Comparison of ENCODE assay signal across 8 cellular contexts in the genomic region with DNA sequence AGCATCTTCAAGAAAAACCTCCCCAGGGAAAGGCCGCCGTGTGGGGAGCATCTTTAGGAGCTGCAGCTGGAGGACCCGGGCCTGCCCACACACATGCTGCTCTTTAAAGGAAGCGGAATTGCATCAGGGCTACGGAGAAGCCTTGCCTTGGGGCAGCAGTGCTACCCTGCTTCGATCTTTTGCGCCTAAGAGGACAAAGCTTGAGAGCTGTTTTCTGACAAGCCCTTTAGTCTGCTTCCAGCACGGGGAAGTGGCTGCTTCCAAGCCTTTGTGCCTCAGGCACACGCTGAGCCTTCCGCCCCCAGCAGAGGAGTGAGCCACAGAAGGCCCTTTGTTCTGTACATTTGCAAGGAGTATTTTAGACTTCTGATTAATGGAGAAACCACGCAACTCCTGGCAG. TPM values are rescaled to one million over a fixed set of nuclear protein-coding genes. Genes with fewer than 3 reads are reported as not detected.
DNase-seq lines count a peak whose midpoint lies in the region; ATAC-seq, FAIRE-seq and TF ChIP-seq lines count a peak whose summit lies in the region.

No MANE protein-coding gene starts in this region.

- CTCF ChIA-PET in mammary epithelial cell (lab: Charles Lee; ENCODE audit: low non-redundant PET) = no interaction called here
- CTCF ChIA-PET in HepG2 (lab: Yijun Ruan, JAX; ENCODE audit: low intra/inter-chr PET ratio, low total read pairs) = no interaction called here

- DNase-seq in AG10803 (ENCODE audit: low read depth) (peak; percentile 63), NCI-H2081 treated with DMSO at 0.1 percent for 48 hours (lab: John Stamatoyannopoulos, UW) (peak; percentile 22), mammary epithelial cell (peak; percentile 93), HepG2 (ENCODE audit: low spot score) (peak; percentile 70), NCI-H82 (lab: John Stamatoyannopoulos, UW) (no peak), Karpas-422 (no peak), colonic mucosa (no peak)

- no peak for TF ChIP-seq RAD21 in HepG2 (CRISPR knock-in tag; IDR thresholded peaks at IDR 0.05)

- BruUV-seq in mammary epithelial cell (replicated peaks; lab: Mats Ljungman, UMichigan) = no TSS peak
- no TSS peak for BruUV-seq in HepG2 (replicated peaks; lab: Mats Ljungman, UMichigan)

- H3K27ac ChIP-seq in mammary epithelial cell (ENCODE audit: insufficient read depth, low read depth, low read length) (peak overlapping the region; percentile 43), HepG2 (ENCODE audit: extremely low read length, insufficient read depth, low read length) (peak overlapping the region; percentile 64), Karpas-422 (ENCODE audit: low read length) (no peak overlapping the region; the same call in 1 of the 2 replicates), colonic mucosa (no peak overlapping the region)

- WGBS in mammary epithelial cell (ENCODE audit: low coverage, missing lambda C conversion rate) = 2% methylated on average over 7 of the region's 11 CpGs
- 20% methylated on average over 9 of the region's 11 CpGs for WGBS in HepG2 (ENCODE audit: low lambda C conversion rate)

- H3K4me1 ChIP-seq in mammary epithelial cell (ENCODE audit: insufficient read depth, low read length) (peaks cover 37% of the 10 kb centered on the region), HepG2 (ENCODE audit: insufficient read depth, low read length) (peaks cover 37% of the 10 kb centered on the region), Karpas-422 (ENCODE audit: low read length) (peaks cover 11% of the 10 kb centered on the region), colonic mucosa (no peaks in the 10 kb centered on the region)

- TF ChIP-seq EP300 in HepG2 (IDR thresholded peaks at IDR 0.05; ENCODE audit: low read depth in 2 of 2, low read length in 2 of 2) (no peak), HepG2 (CRISPR knock-in tag; IDR thresholded peaks at IDR 0.05; ENCODE audit: borderline replicate concordance) (no peak)

- dilution Hi-C loops in mammary epithelial cell (cut with HindIII; ENCODE audit: low sequenced_read_pairs) = loop anchor here (5.0 kb wide), 3 partner anchors 68 to 98 kb away; no protein-coding TSS in a partner anchor

- H3K4me2 ChIP-seq in mammary epithelial cell (ENCODE audit: insufficient read depth, low read depth, low read length) (peak overlapping the region; percentile 68), HepG2 (ENCODE audit: low read depth, low read length) (peak overlapping the region; percentile 81), Karpas-422 (ENCODE audit: low read depth, low read length, poor library complexity, severe bottlenecking) (no peak overlapping the region)

- H3K36me3 ChIP-seq in mammary epithelial cell (ENCODE audit: insufficient read depth, low read length) (no peaks in the 10 kb centered on the region), HepG2 (replicated peaks in 1 of 2; ENCODE audit: control insufficient read depth in 1 of 2, insufficient read depth in 2 of 2, low read length in 2 of 2) (peaks cover 3% of the 10 kb centered on the region in 2 experiments; a peak in 3 of 5 replicates), Karpas-422 (ENCODE audit: insufficient read depth, low read length) (no peaks in the 10 kb centered on the region), colonic mucosa (no peaks in the 10 kb centered on the region)

- in situ Hi-C loops in mammary epithelial cell (cut with MboI; ENCODE audit: low sequenced_read_pairs in 2 of 2) (no loop called here), HepG2 (cut with HindIII; ENCODE audit: extremely low pct_ligation_motif_present, low pct_unique_long_range_greater_than_20kb) (no loop called here)

- peak in 1 of 2 experiments; percentile 36; a peak in 1 of 4 replicates for TF ChIP-seq POLR2A in HepG2 (IDR thresholded peaks at IDR 0.05; ENCODE audit: insufficient read depth in 1 of 2, low read depth in 2 of 2, low read length in 2 of 2)

- no peaks in the 10 kb centered on the region for H3K79me2 ChIP-seq in mammary epithelial cell (ENCODE audit: insufficient read depth, low read length)
- no peaks in the 10 kb centered on the region for H3K79me2 ChIP-seq in HepG2 (ENCODE audit: insufficient read depth, low read length)
- H3K79me2 ChIP-seq in Karpas-422 (ENCODE audit: low read length) = no peaks in the 10 kb centered on the region

- intact Hi-C loops in mammary epithelial cell (cut with micrococcal nuclease) (no loop called here), HepG2 (cut with micrococcal nuclease; ENCODE audit: unreplicated experiment) (no loop called here), colonic mucosa (cut with DNase I) (no loop called here)

- TF ChIP-seq CTCF in AG10803 (conservative IDR thresholded peaks at IDR 0.05; ENCODE audit: low read length) (no peak), mammary epithelial cell (conservative IDR thresholded peaks at IDR 0.05 in 1 of 2, IDR thresholded peaks at IDR 0.05 in 1 of 2; ENCODE audit: extremely low read depth in 1 of 2, insufficient read depth in 1 of 2, low read depth in 1 of 2, low read length in 2 of 2) (no peak), HepG2 (CRISPR knock-in tag; IDR thresholded peaks at IDR 0.05) (no peak), colonic mucosa (IDR thresholded peaks at IDR 0.05) (no peak)

- H3K9ac ChIP-seq in mammary epithelial cell (ENCODE audit: insufficient read depth, low read length) (no peak overlapping the region), HepG2 (ENCODE audit: insufficient read depth, low read depth, low read length) (peak overlapping the region; percentile 60), Karpas-422 (ENCODE audit: low read length) (no peak overlapping the region), colonic mucosa (ENCODE audit: low read depth in 2 of 2, low read length in 2 of 2) (no peak overlapping the region)

- H2AFZ ChIP-seq in mammary epithelial cell (ENCODE audit: low read depth, low read length) (peak overlapping the region; percentile 59), HepG2 (ENCODE audit: low read length) (no peak overlapping the region), Karpas-422 (ENCODE audit: low read length) (no peak overlapping the region)

- no peaks in the 10 kb centered on the region for H3K9me2 ChIP-seq in Karpas-422 (replicated peaks; ENCODE audit: insufficient read depth, low read length)

- peak; percentile 91 for ATAC-seq in HepG2
- no peak for ATAC-seq in HG03196 (IDR thresholded peaks at IDR 0.05; ENCODE audit: unreplicated experiment)

- H4K20me1 ChIP-seq in mammary epithelial cell (ENCODE audit: insufficient read depth, low read length) = no peaks in the 10 kb centered on the region
- H4K20me1 ChIP-seq in HepG2 (ENCODE audit: insufficient read depth, low read length) = no peaks in the 10 kb centered on the region
- H4K20me1 ChIP-seq in Karpas-422 (ENCODE audit: insufficient read depth, low read depth, low read length) = no peaks in the 10 kb centered on the region

- peak; percentile 66 for FAIRE-seq in HepG2 (lab: Jason Lieb, UNC)

- POLR2A ChIA-PET in HepG2 (lab: Yijun Ruan, JAX) = interaction anchor here (1.9 kb wide), 1 partner anchor 286 kb away, joined by 6 read pairs; no protein-coding TSS in a partner anchor

- no peak overlapping the region for H3K4me3 ChIP-seq in AG10803 (ENCODE audit: low read length)
- H3K4me3 ChIP-seq in mammary epithelial cell (replicated peaks in 1 of 3; ENCODE audit: insufficient read depth in 1 of 3, low read depth in 2 of 3, low read length in 3 of 3) = peak overlapping the region in 1 of 3 experiments; percentile 13
- H3K4me3 ChIP-seq in HepG2 (replicated peaks in 1 of 3; ENCODE audit: insufficient read depth in 1 of 3, low read depth in 2 of 3, low read length in 3 of 3) = peak overlapping the region in 2 of 3 experiments; percentile 36 to 56; a peak in 3 of 6 replicates
- no peak overlapping the region for H3K4me3 ChIP-seq in Karpas-422 (ENCODE audit: low read length)
- no peak overlapping the region for H3K4me3 ChIP-seq in colonic mucosa

- H3K9me3 ChIP-seq in mammary epithelial cell (replicated peaks; ENCODE audit: insufficient read depth, low read length) = no peaks in the 10 kb centered on the region
- H3K9me3 ChIP-seq in HepG2 (ENCODE audit: low read length) = no peaks in the 10 kb centered on the region
- no peaks in the 10 kb centered on the region for H3K9me3 ChIP-seq in Karpas-422 (ENCODE audit: low read length)
- H3K9me3 ChIP-seq in colonic mucosa = no peaks in the 10 kb centered on the region

- no peaks in the 10 kb centered on the region for H3K27me3 ChIP-seq in mammary epithelial cell (ENCODE audit: insufficient read depth, low read length)
- no peaks in the 10 kb centered on the region for H3K27me3 ChIP-seq in HepG2 (ENCODE audit: control insufficient read depth in 1 of 2, insufficient read depth in 2 of 2, low read length in 2 of 2)
- no peaks in the 10 kb centered on the region for H3K27me3 ChIP-seq in Karpas-422 (ENCODE audit: low read length)
- no peaks in the 10 kb centered on the region for H3K27me3 ChIP-seq in colonic mucosa

RNA-seq across cellular contexts. Expression of a gene that starts 31.5 kb away (rescaled TPM):
- 10 to 100 TPM; 22.3 to 49.3 TPM for total RNA-seq in mammary epithelial cell
- 18.1 TPM for polyA plus RNA-seq in mammary epithelial cell
- polyA minus RNA-seq in mammary epithelial cell = not detected
- 25.1 and 25.2 TPM in 2 replicates for total RNA-seq in HepG2 (2016; rRNA removed; fragmentation: Illumina TruSeq; extraction: Trizol)
- total RNA-seq in HepG2 (2016; cell fraction: cytosol; rRNA removed; fragmentation: Illumina TruSeq; extraction: Trizol; ENCODE audit: low read depth) = 29.4 and 38.9 TPM in 2 replicates
- 25.7 and 29.2 TPM in 2 replicates for total RNA-seq in HepG2 (2016; cell fraction: insoluble cytoplasmic fraction; rRNA removed; fragmentation: Illumina TruSeq; extraction: Trizol)
- 46.6 and 48.0 TPM in 2 replicates for total RNA-seq in HepG2 (2016; cell fraction: membrane; rRNA removed; fragmentation: Illumina TruSeq; extraction: Trizol)
- total RNA-seq in HepG2 (2016; cell fraction: nucleus; rRNA removed; fragmentation: Illumina TruSeq; extraction: Trizol) = 11.0 and 15.0 TPM in 2 replicates
- 10.9 and 14.0 TPM in 2 replicates for polyA plus RNA-seq in HepG2 (2011; rRNA removed)
- polyA plus RNA-seq in HepG2 (2011; cell fraction: cytosol; rRNA removed) = 10.2 and 14.5 TPM in 2 replicates
- 2.6 and 3.1 TPM in 2 replicates for polyA plus RNA-seq in HepG2 (2011; cell fraction: nucleus; rRNA removed)
- polyA plus RNA-seq in HepG2 (2012) = 25.7 and 32.6 TPM in 2 replicates
- polyA plus RNA-seq in HepG2 (2016; cell fraction: cytosol; fragmentation: Illumina TruSeq; extraction: Trizol; ENCODE audit: low read depth) = 63.7 and 73.8 TPM in 2 replicates
- polyA plus RNA-seq in HepG2 (2016; cell fraction: insoluble cytoplasmic fraction; fragmentation: Illumina TruSeq; extraction: Trizol; ENCODE audit: low read depth) = 33.7 and 39.8 TPM in 2 replicates
- polyA plus RNA-seq in HepG2 (2016; cell fraction: membrane; fragmentation: Illumina TruSeq; extraction: Trizol; ENCODE audit: low read depth) = 52.0 and 59.9 TPM in 2 replicates
- polyA plus RNA-seq in HepG2 (2016; cell fraction: nucleus; fragmentation: Illumina TruSeq; extraction: Trizol; ENCODE audit: insufficient read depth, low read depth) = 21.5 and 21.7 TPM in 2 replicates
- polyA minus RNA-seq in HepG2 (2011; rRNA and poly(A)+ RNA removed; ENCODE audit: low replicate concordance) = 4.7 and 5.1 TPM in 2 replicates
- polyA minus RNA-seq in HepG2 (2011; cell fraction: cytosol; rRNA and poly(A)+ RNA removed) = 3.6 and 6.4 TPM in 2 replicates
- 10.1 and 11.3 TPM in 2 replicates for polyA minus RNA-seq in HepG2 (2011; cell fraction: nucleus; rRNA and poly(A)+ RNA removed)
- 62.9 and 63.5 TPM in 2 replicates for total RNA-seq in Karpas-422 (2014; rRNA removed; shearing (Covaris generic); ENCODE audit: low replicate concordance)
- total RNA-seq in colonic mucosa = 10 to 100 TPM; 37.1 to 41.5 TPM

RNA-seq across cellular contexts. Expression of a gene that starts 31.8 kb away (rescaled TPM):
- 10 to 100 TPM; 31.3 to 39.0 TPM for total RNA-seq in mammary epithelial cell
- 9.1 TPM for polyA plus RNA-seq in mammary epithelial cell
- 25.3 TPM for polyA minus RNA-seq in mammary epithelial cell
- 21.0 and 34.8 TPM in 2 replicates for total RNA-seq in HepG2 (2016; rRNA removed; fragmentation: Illumina TruSeq; extraction: Trizol)
- total RNA-seq in HepG2 (2016; cell fraction: cytosol; rRNA removed; fragmentation: Illumina TruSeq; extraction: Trizol; ENCODE audit: low read depth) = 2.3 and 2.5 TPM in 2 replicates
- total RNA-seq in HepG2 (2016; cell fraction: insoluble cytoplasmic fraction; rRNA removed; fragmentation: Illumina TruSeq; extraction: Trizol) = 21.9 and 34.1 TPM in 2 replicates
- total RNA-seq in HepG2 (2016; cell fraction: membrane; rRNA removed; fragmentation: Illumina TruSeq; extraction: Trizol) = 11.4 and 14.2 TPM in 2 replicates
- 14.8 and 16.2 TPM in 2 replicates for total RNA-seq in HepG2 (2016; cell fraction: nucleus; rRNA removed; fragmentation: Illumina TruSeq; extraction: Trizol)
- 3.0 and 3.5 TPM in 2 replicates for polyA plus RNA-seq in HepG2 (2011; rRNA removed)
- 2.5 and 3.9 TPM in 2 replicates for polyA plus RNA-seq in HepG2 (2011; cell fraction: cytosol; rRNA removed)
- 3.3 and 3.7 TPM in 2 replicates for polyA plus RNA-seq in HepG2 (2011; cell fraction: nucleus; rRNA removed)
- polyA plus RNA-seq in HepG2 (2012) = 7.9 and 9.3 TPM in 2 replicates
- 1.0 and 1.3 TPM in 2 replicates for polyA plus RNA-seq in HepG2 (2016; cell fraction: cytosol; fragmentation: Illumina TruSeq; extraction: Trizol; ENCODE audit: low read depth)
- 16.8 and 20.0 TPM in 2 replicates for polyA plus RNA-seq in HepG2 (2016; cell fraction: insoluble cytoplasmic fraction; fragmentation: Illumina TruSeq; extraction: Trizol; ENCODE audit: low read depth)
- 5.3 and 6.2 TPM in 2 replicates for polyA plus RNA-seq in HepG2 (2016; cell fraction: membrane; fragmentation: Illumina TruSeq; extraction: Trizol; ENCODE audit: low read depth)
- polyA plus RNA-seq in HepG2 (2016; cell fraction: nucleus; fragmentation: Illumina TruSeq; extraction: Trizol; ENCODE audit: insufficient read depth, low read depth) = 13.8 and 14.6 TPM in 2 replicates
- 5.3 and 11.8 TPM in 2 replicates for polyA minus RNA-seq in HepG2 (2011; rRNA and poly(A)+ RNA removed; ENCODE audit: low replicate concordance)
- 7.2 and 8.6 TPM in 2 replicates for polyA minus RNA-seq in HepG2 (2011; cell fraction: cytosol; rRNA and poly(A)+ RNA removed)
- polyA minus RNA-seq in HepG2 (2011; cell fraction: nucleus; rRNA and poly(A)+ RNA removed) = 9.8 and 9.9 TPM in 2 replicates
- 23.1 and 32.6 TPM in 2 replicates for total RNA-seq in Karpas-422 (2014; rRNA removed; shearing (Covaris generic); ENCODE audit: low replicate concordance)
- 10 to 100 TPM; 26.8 to 29.7 TPM for total RNA-seq in colonic mucosa

RNA-seq across cellular contexts. Expression of a gene that starts 34.7 kb away (rescaled TPM):
- 100 to 1,000 TPM; 216 to 237 TPM for total RNA-seq in mammary epithelial cell
- 102 TPM for polyA plus RNA-seq in mammary epithelial cell
- polyA minus RNA-seq in mammary epithelial cell = 142 TPM
- 57.8 and 63.5 TPM in 2 replicates for total RNA-seq in HepG2 (2016; rRNA removed; fragmentation: Illumina TruSeq; extraction: Trizol)
- 7.9 TPM in 2 replicates for total RNA-seq in HepG2 (2016; cell fraction: cytosol; rRNA removed; fragmentation: Illumina TruSeq; extraction: Trizol; ENCODE audit: low read depth)
- total RNA-seq in HepG2 (2016; cell fraction: insoluble cytoplasmic fraction; rRNA removed; fragmentation: Illumina TruSeq; extraction: Trizol) = 54.6 and 66.2 TPM in 2 replicates
- total RNA-seq in HepG2 (2016; cell fraction: membrane; rRNA removed; fragmentation: Illumina TruSeq; extraction: Trizol) = 16.0 and 16.3 TPM in 2 replicates
- total RNA-seq in HepG2 (2016; cell fraction: nucleus; rRNA removed; fragmentation: Illumina TruSeq; extraction: Trizol) = 62.3 and 79.9 TPM in 2 replicates
- polyA plus RNA-seq in HepG2 (2011; rRNA removed) = 53.2 and 61.0 TPM in 2 replicates
- 58.4 and 64.7 TPM in 2 replicates for polyA plus RNA-seq in HepG2 (2011; cell fraction: cytosol; rRNA removed)
- 171 and 186 TPM in 2 replicates for polyA plus RNA-seq in HepG2 (2011; cell fraction: nucleus; rRNA removed)
- 40.1 and 53.2 TPM in 2 replicates for polyA plus RNA-seq in HepG2 (2012)
- polyA plus RNA-seq in HepG2 (2016; cell fraction: cytosol; fragmentation: Illumina TruSeq; extraction: Trizol; ENCODE audit: low read depth) = 3.0 and 3.1 TPM in 2 replicates
- 50.1 and 51.1 TPM in 2 replicates for polyA plus RNA-seq in HepG2 (2016; cell fraction: insoluble cytoplasmic fraction; fragmentation: Illumina TruSeq; extraction: Trizol; ENCODE audit: low read depth)
- 7.4 and 9.4 TPM in 2 replicates for polyA plus RNA-seq in HepG2 (2016; cell fraction: membrane; fragmentation: Illumina TruSeq; extraction: Trizol; ENCODE audit: low read depth)
- polyA plus RNA-seq in HepG2 (2016; cell fraction: nucleus; fragmentation: Illumina TruSeq; extraction: Trizol; ENCODE audit: insufficient read depth, low read depth) = 92.4 and 93.3 TPM in 2 replicates
- polyA minus RNA-seq in HepG2 (2011; rRNA and poly(A)+ RNA removed; ENCODE audit: low replicate concordance) = 45.0 and 49.1 TPM in 2 replicates
- 30.6 and 37.7 TPM in 2 replicates for polyA minus RNA-seq in HepG2 (2011; cell fraction: cytosol; rRNA and poly(A)+ RNA removed)
- 152 and 165 TPM in 2 replicates for polyA minus RNA-seq in HepG2 (2011; cell fraction: nucleus; rRNA and poly(A)+ RNA removed)
- total RNA-seq in Karpas-422 (2014; rRNA removed; shearing (Covaris generic); ENCODE audit: low replicate concordance) = 144 and 266 TPM in 2 replicates
- total RNA-seq in colonic mucosa = 100 to 1,000 TPM in 1 of 2 donors, 10 to 100 TPM in 1; 78.1 to 112 TPM

Comparison
In these comparisons a context has a peak if more than half of its experiments do, and no peak if none do; other contexts are left out.
1. DNase-seq: peak in AG10803 (single experiment), NCI-H2081 treated with DMSO at 0.1 percent for 48 hours (single experiment), mammary epithelial cell (single experiment) and HepG2 (single experiment); none in NCI-H82 (single experiment), Karpas-422 (single experiment) and colonic mucosa (single experiment).
2. H3K4me3 ChIP-seq: peak in HepG2 (2 of 3); none in AG10803 (single experiment), Karpas-422 (single experiment) and colonic mucosa (single experiment).
3. H3K27ac ChIP-seq: peak in mammary epithelial cell (single experiment) and HepG2 (single experiment); none in Karpas-422 (single experiment) and colonic mucosa (single experiment).